In the genomic region with DNA sequence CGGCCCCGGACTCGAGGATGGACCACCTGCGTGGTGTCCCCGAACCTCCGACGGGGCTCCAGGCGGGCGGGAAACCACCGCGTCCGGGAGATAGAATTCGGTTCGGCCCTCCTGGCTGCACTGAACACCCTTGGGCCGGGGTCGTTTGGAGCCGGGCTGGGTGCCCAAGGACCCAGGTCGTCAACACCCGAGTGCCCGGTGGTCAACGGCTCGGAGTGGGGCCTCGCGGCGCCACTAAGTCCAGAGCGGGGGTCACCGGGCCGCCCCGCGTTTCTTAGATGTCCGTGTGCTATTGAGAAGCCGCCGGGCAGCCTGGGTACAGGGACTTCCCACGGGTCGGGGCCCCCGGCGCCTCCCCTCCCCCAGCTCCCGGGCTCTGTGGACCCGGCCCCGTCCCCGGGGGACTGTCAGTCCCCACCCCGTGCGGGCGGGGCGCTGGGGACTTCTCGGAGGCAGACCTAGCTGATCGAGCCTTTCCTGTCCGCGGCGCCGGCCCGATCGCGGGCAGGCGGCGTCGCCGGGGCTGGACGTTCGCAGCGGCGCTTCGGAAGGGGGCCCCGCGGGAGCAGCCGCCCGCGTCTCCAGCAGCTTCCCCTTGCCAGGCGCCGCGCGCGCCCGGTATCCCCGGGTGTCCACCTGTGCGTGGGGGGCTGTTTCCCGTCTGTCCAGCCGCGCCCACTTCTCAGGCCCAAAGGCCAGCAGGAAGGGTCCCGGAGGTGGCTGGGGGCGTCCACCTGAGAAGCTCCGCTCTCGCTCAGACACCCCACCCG, we compare ENCODE assay signal across 1 cellular context.
TF ChIP-seq lines count a peak whose summit lies in the region.

No MANE protein-coding gene starts in this region.

TF ChIP-seq in HEK293, 187 proteins besides CTCF, POLR2A, EP300 and RAD21 (continued from another document):
- TF ChIP-seq ZNF76 (tag by site-specific recombination; IDR thresholded peaks at IDR 0.05; ENCODE audit: borderline replicate concordance, low read depth) (peak; percentile 62), SETDB1 (IDR thresholded peaks at IDR 0.05; ENCODE audit: insufficient read length, low read length) (no peak), SP7 (tag by site-specific recombination; IDR thresholded peaks at IDR 0.05) (peak; percentile 31; the same call in 1 of the 2 replicates), ZBTB8A (tag by site-specific recombination; IDR thresholded peaks at IDR 0.05) (peak; percentile 42; the same call in 1 of the 2 replicates), KLF9 (tag by site-specific recombination; IDR thresholded peaks at IDR 0.05; ENCODE audit: low read depth) (0 out of 2 replicates have a peak, but pooled peaks have one; percentile 25), ZFP37 (tag by site-specific recombination; IDR thresholded peaks at IDR 0.05) (0 out of 2 replicates have a peak, but pooled peaks have one; percentile 64), ZNF529 (tag by site-specific recombination; IDR thresholded peaks at IDR 0.05; ENCODE audit: insufficient replicate concordance) (no peak), SCRT1 (tag by site-specific recombination; IDR thresholded peaks at IDR 0.05; ENCODE audit: borderline replicate concordance) (no peak), ZNF311 (tag by site-specific recombination; IDR thresholded peaks at IDR 0.05; ENCODE audit: borderline replicate concordance) (no peak), ZFP69B (tag by site-specific recombination; IDR thresholded peaks at IDR 0.05) (peak; percentile 93), ZNF600 (tag by site-specific recombination; IDR thresholded peaks at IDR 0.05) (0 out of 2 replicates have a peak, but pooled peaks have one; percentile 57), ZNF514 (tag by site-specific recombination; IDR thresholded peaks at IDR 0.05) (no peak), KLF16 (tag by site-specific recombination; IDR thresholded peaks at IDR 0.05) (peak; percentile 62), ZNF623 (tag by site-specific recombination; IDR thresholded peaks at IDR 0.05) (no peak), ZNF366 (tag by site-specific recombination; conservative IDR thresholded peaks at IDR 0.05) (no peak), ZNF558 (tag by site-specific recombination; IDR thresholded peaks at IDR 0.05) (no peak), ZIC2 (tag by site-specific recombination; IDR thresholded peaks at IDR 0.05) (peak; percentile 32; the same call in 1 of the 2 replicates), ZNF335 (tag by site-specific recombination; conservative IDR thresholded peaks at IDR 0.05) (peak; percentile 88), ZBTB48 (tag by site-specific recombination; IDR thresholded peaks at IDR 0.05) (0 out of 2 replicates have a peak, but pooled peaks have one; percentile 27), ZNF266 (tag by site-specific recombination; IDR thresholded peaks at IDR 0.05; ENCODE audit: low read depth) (no peak), ZNF24 (tag by site-specific recombination; IDR thresholded peaks at IDR 0.05) (0 out of 2 replicates have a peak, but pooled peaks have one; percentile 25), ZNF830 (tag by site-specific recombination; IDR thresholded peaks at IDR 0.05; ENCODE audit: low read depth) (no peak), ZNF521 (tag by site-specific recombination; IDR thresholded peaks at IDR 0.05) (no peak), ZNF501 (tag by site-specific recombination; IDR thresholded peaks at IDR 0.05) (peak; percentile 77), SP2 (tag by site-specific recombination; IDR thresholded peaks at IDR 0.05) (peak; percentile 67), KLF7 (tag by site-specific recombination; IDR thresholded peaks at IDR 0.05; ENCODE audit: borderline replicate concordance) (no peak), ZNF341 (tag by site-specific recombination; IDR thresholded peaks at IDR 0.05; ENCODE audit: low read depth) (peak; percentile 27; the same call in 1 of the 2 replicates), ZEB2 (tag by site-specific recombination; IDR thresholded peaks at IDR 0.05) (peak; percentile 86), ZNF324 (tag by site-specific recombination; IDR thresholded peaks at IDR 0.05) (no peak), IKZF3 (tag by site-specific recombination; IDR thresholded peaks at IDR 0.05) (peak; percentile 8; the same call in 1 of the 2 replicates), KLF8 (tag by site-specific recombination; IDR thresholded peaks at IDR 0.05) (peak; percentile 60; the same call in 1 of the 2 replicates), ZBTB17 (tag by site-specific recombination; IDR thresholded peaks at IDR 0.05) (peak; percentile 53; the same call in 1 of the 2 replicates), GLIS2 (tag by site-specific recombination; IDR thresholded peaks at IDR 0.05) (peak; percentile 83), SP3 (tag by site-specific recombination; IDR thresholded peaks at IDR 0.05) (peak; percentile 57)
- TF ChIP-seq, protein P1, sequence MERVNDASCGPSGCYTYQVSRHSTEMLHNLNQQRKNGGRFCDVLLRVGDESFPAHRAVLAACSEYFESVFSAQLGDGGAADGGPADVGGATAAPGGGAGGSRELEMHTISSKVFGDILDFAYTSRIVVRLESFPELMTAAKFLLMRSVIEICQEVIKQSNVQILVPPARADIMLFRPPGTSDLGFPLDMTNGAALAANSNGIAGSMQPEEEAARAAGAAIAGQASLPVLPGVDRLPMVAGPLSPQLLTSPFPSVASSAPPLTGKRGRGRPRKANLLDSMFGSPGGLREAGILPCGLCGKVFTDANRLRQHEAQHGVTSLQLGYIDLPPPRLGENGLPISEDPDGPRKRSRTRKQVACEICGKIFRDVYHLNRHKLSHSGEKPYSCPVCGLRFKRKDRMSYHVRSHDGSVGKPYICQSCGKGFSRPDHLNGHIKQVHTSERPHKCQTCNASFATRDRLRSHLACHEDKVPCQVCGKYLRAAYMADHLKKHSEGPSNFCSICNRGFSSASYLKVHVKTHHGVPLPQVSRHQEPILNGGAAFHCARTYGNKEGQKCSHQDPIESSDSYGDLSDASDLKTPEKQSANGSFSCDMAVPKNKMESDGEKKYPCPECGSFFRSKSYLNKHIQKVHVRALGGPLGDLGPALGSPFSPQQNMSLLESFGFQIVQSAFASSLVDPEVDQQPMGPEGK (tag by site-specific recombination; IDR thresholded peaks at IDR 0.05): peak; percentile 76
- TF ChIP-seq, protein P2, sequence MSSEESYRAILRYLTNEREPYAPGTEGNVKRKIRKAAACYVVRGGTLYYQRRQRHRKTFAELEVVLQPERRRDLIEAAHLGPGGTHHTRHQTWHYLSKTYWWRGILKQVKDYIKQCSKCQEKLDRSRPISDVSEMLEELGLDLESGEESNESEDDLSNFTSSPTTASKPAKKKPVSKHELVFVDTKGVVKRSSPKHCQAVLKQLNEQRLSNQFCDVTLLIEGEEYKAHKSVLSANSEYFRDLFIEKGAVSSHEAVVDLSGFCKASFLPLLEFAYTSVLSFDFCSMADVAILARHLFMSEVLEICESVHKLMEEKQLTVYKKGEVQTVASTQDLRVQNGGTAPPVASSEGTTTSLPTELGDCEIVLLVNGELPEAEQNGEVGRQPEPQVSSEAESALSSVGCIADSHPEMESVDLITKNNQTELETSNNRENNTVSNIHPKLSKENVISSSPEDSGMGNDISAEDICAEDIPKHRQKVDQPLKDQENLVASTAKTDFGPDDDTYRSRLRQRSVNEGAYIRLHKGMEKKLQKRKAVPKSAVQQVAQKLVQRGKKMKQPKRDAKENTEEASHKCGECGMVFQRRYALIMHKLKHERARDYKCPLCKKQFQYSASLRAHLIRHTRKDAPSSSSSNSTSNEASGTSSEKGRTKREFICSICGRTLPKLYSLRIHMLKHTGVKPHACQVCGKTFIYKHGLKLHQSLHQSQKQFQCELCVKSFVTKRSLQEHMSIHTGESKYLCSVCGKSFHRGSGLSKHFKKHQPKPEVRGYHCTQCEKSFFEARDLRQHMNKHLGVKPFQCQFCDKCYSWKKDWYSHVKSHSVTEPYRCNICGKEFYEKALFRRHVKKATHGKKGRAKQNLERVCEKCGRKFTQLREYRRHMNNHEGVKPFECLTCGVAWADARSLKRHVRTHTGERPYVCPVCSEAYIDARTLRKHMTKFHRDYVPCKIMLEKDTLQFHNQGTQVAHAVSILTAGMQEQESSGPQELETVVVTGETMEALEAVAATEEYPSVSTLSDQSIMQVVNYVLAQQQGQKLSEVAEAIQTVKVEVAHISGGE (tag by site-specific recombination; conservative IDR thresholded peaks at IDR 0.05; ENCODE audit: low read depth): peak; percentile 34; the same call in 1 of the 2 replicates
- TF ChIP-seq, protein P3, sequence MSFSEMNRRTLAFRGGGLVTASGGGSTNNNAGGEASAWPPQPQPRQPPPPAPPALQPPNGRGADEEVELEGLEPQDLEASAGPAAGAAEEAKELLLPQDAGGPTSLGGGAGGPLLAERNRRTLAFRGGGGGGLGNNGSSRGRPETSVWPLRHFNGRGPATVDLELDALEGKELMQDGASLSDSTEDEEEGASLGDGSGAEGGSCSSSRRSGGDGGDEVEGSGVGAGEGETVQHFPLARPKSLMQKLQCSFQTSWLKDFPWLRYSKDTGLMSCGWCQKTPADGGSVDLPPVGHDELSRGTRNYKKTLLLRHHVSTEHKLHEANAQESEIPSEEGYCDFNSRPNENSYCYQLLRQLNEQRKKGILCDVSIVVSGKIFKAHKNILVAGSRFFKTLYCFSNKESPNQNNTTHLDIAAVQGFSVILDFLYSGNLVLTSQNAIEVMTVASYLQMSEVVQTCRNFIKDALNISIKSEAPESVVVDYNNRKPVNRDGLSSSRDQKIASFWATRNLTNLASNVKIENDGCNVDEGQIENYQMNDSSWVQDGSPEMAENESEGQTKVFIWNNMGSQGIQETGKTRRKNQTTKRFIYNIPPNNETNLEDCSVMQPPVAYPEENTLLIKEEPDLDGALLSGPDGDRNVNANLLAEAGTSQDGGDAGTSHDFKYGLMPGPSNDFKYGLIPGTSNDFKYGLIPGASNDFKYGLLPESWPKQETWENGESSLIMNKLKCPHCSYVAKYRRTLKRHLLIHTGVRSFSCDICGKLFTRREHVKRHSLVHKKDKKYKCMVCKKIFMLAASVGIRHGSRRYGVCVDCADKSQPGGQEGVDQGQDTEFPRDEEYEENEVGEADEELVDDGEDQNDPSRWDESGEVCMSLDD (tag by site-specific recombination; IDR thresholded peaks at IDR 0.05): peak; percentile 65; the same call in 1 of the 2 replicates
- TF ChIP-seq, protein P4, sequence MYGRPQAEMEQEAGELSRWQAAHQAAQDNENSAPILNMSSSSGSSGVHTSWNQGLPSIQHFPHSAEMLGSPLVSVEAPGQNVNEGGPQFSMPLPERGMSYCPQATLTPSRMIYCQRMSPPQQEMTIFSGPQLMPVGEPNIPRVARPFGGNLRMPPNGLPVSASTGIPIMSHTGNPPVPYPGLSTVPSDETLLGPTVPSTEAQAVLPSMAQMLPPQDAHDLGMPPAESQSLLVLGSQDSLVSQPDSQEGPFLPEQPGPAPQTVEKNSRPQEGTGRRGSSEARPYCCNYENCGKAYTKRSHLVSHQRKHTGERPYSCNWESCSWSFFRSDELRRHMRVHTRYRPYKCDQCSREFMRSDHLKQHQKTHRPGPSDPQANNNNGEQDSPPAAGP (tag by site-specific recombination; IDR thresholded peaks at IDR 0.05): peak; percentile 44; the same call in 1 of the 2 replicates
- TF ChIP-seq, protein P5, sequence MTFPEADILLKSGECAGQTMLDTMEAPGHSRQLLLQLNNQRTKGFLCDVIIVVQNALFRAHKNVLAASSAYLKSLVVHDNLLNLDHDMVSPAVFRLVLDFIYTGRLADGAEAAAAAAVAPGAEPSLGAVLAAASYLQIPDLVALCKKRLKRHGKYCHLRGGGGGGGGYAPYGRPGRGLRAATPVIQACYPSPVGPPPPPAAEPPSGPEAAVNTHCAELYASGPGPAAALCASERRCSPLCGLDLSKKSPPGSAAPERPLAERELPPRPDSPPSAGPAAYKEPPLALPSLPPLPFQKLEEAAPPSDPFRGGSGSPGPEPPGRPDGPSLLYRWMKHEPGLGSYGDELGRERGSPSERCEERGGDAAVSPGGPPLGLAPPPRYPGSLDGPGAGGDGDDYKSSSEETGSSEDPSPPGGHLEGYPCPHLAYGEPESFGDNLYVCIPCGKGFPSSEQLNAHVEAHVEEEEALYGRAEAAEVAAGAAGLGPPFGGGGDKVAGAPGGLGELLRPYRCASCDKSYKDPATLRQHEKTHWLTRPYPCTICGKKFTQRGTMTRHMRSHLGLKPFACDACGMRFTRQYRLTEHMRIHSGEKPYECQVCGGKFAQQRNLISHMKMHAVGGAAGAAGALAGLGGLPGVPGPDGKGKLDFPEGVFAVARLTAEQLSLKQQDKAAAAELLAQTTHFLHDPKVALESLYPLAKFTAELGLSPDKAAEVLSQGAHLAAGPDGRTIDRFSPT (tag by site-specific recombination; IDR thresholded peaks at IDR 0.05): peak; percentile 71
- TF ChIP-seq, protein P6, sequence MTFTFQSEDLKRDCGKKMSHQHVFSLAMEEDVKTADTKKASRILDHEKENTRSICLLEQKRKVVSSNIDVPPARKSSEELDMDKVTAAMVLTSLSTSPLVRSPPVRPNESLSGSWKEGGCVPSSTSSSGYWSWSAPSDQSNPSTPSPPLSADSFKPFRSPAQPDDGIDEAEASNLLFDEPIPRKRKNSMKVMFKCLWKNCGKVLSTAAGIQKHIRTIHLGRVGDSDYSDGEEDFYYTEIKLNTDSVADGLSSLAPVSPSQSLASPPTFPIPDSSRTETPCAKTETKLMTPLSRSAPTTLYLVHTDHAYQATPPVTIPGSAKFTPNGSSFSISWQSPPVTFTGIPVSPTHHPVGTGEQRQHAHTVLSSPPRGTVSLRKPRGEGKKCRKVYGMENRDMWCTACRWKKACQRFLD (tag by site-specific recombination; IDR thresholded peaks at IDR 0.05): no peak
- TF ChIP-seq, protein P7, sequence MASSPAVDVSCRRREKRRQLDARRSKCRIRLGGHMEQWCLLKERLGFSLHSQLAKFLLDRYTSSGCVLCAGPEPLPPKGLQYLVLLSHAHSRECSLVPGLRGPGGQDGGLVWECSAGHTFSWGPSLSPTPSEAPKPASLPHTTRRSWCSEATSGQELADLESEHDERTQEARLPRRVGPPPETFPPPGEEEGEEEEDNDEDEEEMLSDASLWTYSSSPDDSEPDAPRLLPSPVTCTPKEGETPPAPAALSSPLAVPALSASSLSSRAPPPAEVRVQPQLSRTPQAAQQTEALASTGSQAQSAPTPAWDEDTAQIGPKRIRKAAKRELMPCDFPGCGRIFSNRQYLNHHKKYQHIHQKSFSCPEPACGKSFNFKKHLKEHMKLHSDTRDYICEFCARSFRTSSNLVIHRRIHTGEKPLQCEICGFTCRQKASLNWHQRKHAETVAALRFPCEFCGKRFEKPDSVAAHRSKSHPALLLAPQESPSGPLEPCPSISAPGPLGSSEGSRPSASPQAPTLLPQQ (tag by site-specific recombination; IDR thresholded peaks at IDR 0.05): peak; percentile 88
- TF ChIP-seq, protein P8, sequence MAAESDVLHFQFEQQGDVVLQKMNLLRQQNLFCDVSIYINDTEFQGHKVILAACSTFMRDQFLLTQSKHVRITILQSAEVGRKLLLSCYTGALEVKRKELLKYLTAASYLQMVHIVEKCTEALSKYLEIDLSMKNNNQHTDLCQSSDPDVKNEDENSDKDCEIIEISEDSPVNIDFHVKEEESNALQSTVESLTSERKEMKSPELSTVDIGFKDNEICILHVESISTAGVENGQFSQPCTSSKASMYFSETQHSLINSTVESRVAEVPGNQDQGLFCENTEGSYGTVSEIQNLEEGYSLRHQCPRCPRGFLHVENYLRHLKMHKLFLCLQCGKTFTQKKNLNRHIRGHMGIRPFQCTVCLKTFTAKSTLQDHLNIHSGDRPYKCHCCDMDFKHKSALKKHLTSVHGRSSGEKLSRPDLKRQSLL (tag by site-specific recombination; IDR thresholded peaks at IDR 0.05): peak; percentile 23; the same call in 1 of the 2 replicates
